In genomic region chr11:47376543-47377371, GRCh38 we compare ENCODE assay signal across 9 cellular contexts. TPM values are rescaled to one million over a fixed set of nuclear protein-coding genes. Genes with fewer than 3 reads are reported as not detected.
DNase-seq lines count a peak whose midpoint lies in the region; ATAC-seq and TF ChIP-seq lines count a peak whose summit lies in the region.
"Had no signal": no experiment of that assay in that cellular context is flagged by ENCODE, and none has a peak within 500 bp of the region (broad histone marks: within the 10 kb centered on the region; RNA-seq: fewer than 3 reads in every experiment).

No MANE protein-coding gene starts in this region.

- WGBS in trophoblast cell (ENCODE audit: extremely low coverage, insufficient coverage, insufficient read length): no CpG with 5 or more reads among the region's 14 CpGs

- H3K27ac ChIP-seq in foreskin keratinocyte: no peak overlapping the region
- peak overlapping the region; percentile 78 for H3K27ac ChIP-seq in substantia nigra (ENCODE audit: low read depth, low read length, poor library complexity, severe bottlenecking)
- no peak overlapping the region for H3K27ac ChIP-seq in trophoblast cell (ENCODE audit: low read depth, low read length)

- no peak overlapping the region for H4K12ac ChIP-seq in trophoblast cell (ENCODE audit: low read depth, low read length)

- H2AFZ ChIP-seq in trophoblast cell (ENCODE audit: insufficient read depth, low read length, poor library complexity): no peak overlapping the region

- H2AK5ac ChIP-seq in trophoblast cell (ENCODE audit: low read length): no peak overlapping the region

- no peaks in the 10 kb centered on the region for H3K79me2 ChIP-seq in trophoblast cell (ENCODE audit: control insufficient read depth, insufficient read depth, low read length, poor library complexity)

- TF ChIP-seq POLR2A in NB4 (IDR thresholded peaks at IDR 0.05; ENCODE audit: extremely low read depth, insufficient read length): peak; percentile 31

- no peaks in the 10 kb centered on the region for H3K79me1 ChIP-seq in trophoblast cell (ENCODE audit: low read length)

- H4K91ac ChIP-seq in trophoblast cell (ENCODE audit: low read depth, low read length): no peak overlapping the region

- no peak for TF ChIP-seq CTCF in NB4 (IDR thresholded peaks at IDR 0.05; ENCODE audit: low read depth, low read length)
- TF ChIP-seq CTCF in foreskin keratinocyte (conservative IDR thresholded peaks at IDR 0.05): no peak

- no peak overlapping the region for H2BK12ac ChIP-seq in trophoblast cell (ENCODE audit: low read length)

- DNase-seq in NB4 (ENCODE audit: low read depth) (peak; percentile 87), foreskin keratinocyte (no peak), substantia nigra (lab: John Stamatoyannopoulos, UW) (peak in 11 of 49 donors; percentile 10 to 53 (median 35)), superior temporal gyrus (ENCODE audit: extremely low spot score) (no peak), trophoblast cell (no peak)
- DNase-seq: NCI-H1092 treated with DMSO at 0.1 percent for 48 hours had no signal

- H3K9me3 ChIP-seq in trophoblast cell (ENCODE audit: insufficient read depth, low read depth, low read length): no peaks in the 10 kb centered on the region

- H2BK120ac ChIP-seq in trophoblast cell (ENCODE audit: insufficient read depth, low read length, poor library complexity): no peak overlapping the region

- H3K36me3 ChIP-seq in trophoblast cell (ENCODE audit: control insufficient read depth in 1 of 2, insufficient read depth in 2 of 2, low read length in 2 of 2): no peaks in the 10 kb centered on the region

- H3K9ac ChIP-seq in trophoblast cell (ENCODE audit: low read length): no peak overlapping the region

- H3K4me1 ChIP-seq in foreskin keratinocyte (no peaks in the 10 kb centered on the region), trophoblast cell (ENCODE audit: control insufficient read depth in 1 of 2, insufficient read depth in 2 of 2, low read length in 2 of 2) (peaks cover 5% of the 10 kb centered on the region in 2 experiments)

- H3K14ac ChIP-seq in trophoblast cell (ENCODE audit: low read length): no peak overlapping the region

- H4K8ac ChIP-seq in trophoblast cell (ENCODE audit: low read depth, low read length): no peak overlapping the region

- ATAC-seq in GM19438 (IDR thresholded peaks at IDR 0.05; ENCODE audit: low read depth, unreplicated experiment) (peak; percentile 39), foreskin keratinocyte (peak; percentile 17), GM21367 (IDR thresholded peaks at IDR 0.05; ENCODE audit: unreplicated experiment) (no peak), GM21786 (IDR thresholded peaks at IDR 0.05; ENCODE audit: unreplicated experiment) (no peak)

- H3K18ac ChIP-seq in trophoblast cell (ENCODE audit: low read length): no peak overlapping the region

- no peak overlapping the region for H3K4me2 ChIP-seq in trophoblast cell (ENCODE audit: low read length)

- H3K4ac ChIP-seq in trophoblast cell (ENCODE audit: low read depth, low read length): no peak overlapping the region

- H2BK5ac ChIP-seq in trophoblast cell (ENCODE audit: low read depth, low read length, poor library complexity): no peak overlapping the region

- H3K27me3 ChIP-seq in foreskin keratinocyte: no peaks in the 10 kb centered on the region
- H3K27me3 ChIP-seq in trophoblast cell (ENCODE audit: insufficient read depth, low read length): no peaks in the 10 kb centered on the region

- H3K4me3 ChIP-seq in NB4 (ENCODE audit: low read depth, low read length) (peak overlapping the region; percentile 90), trophoblast cell (ENCODE audit: low read depth, low read length) (no peak overlapping the region)

- H3K23ac ChIP-seq in trophoblast cell (ENCODE audit: low read length): no peak overlapping the region

RNA-seq across cellular contexts. Expression of gene SPI1, which starts 1.6 kb away (rescaled TPM):
- total RNA-seq in foreskin keratinocyte: not detected in 2 replicates
- not detected in 2 replicates for polyA plus RNA-seq in foreskin keratinocyte
- 0.08 TPM in 2 replicates for polyA plus RNA-seq in trophoblast cell (2013)

RNA-seq across cellular contexts. Expression of gene MYBPC3, which starts 24.3 kb away (rescaled TPM):
- not detected in 2 replicates for total RNA-seq in foreskin keratinocyte
- not detected in 2 replicates for polyA plus RNA-seq in foreskin keratinocyte
- 0.01 TPM in 2 replicates for polyA plus RNA-seq in trophoblast cell (2013)

RNA-seq across cellular contexts. Expression of gene SLC39A13, which starts 31.6 kb away (rescaled TPM):
- total RNA-seq in foreskin keratinocyte: 48.2 and 58.1 TPM in 2 replicates
- 64.6 and 70.8 TPM in 2 replicates for polyA plus RNA-seq in foreskin keratinocyte
- polyA plus RNA-seq in trophoblast cell (2013): 27.5 and 28.6 TPM in 2 replicates

RNA-seq across cellular contexts. Expression of gene PSMC3, which starts 49.5 kb away (rescaled TPM):
- total RNA-seq in foreskin keratinocyte: 209 and 242 TPM in 2 replicates
- polyA plus RNA-seq in foreskin keratinocyte: 249 and 296 TPM in 2 replicates
- 124 and 126 TPM in 2 replicates for polyA plus RNA-seq in trophoblast cell (2013)

Comparison
In these comparisons a context has a peak if more than half of its experiments do, and no peak if none do; other contexts are left out.
1. ATAC-seq: peak in GM19438 (single experiment) and foreskin keratinocyte (single experiment); none in GM21367 (single experiment) and GM21786 (single experiment).